In genomic region chr3:183560607-183561006, GRCh38 we compare ENCODE assay signal across 10 cellular contexts. TPM values are rescaled to one million over a fixed set of nuclear protein-coding genes. Genes with fewer than 3 reads are reported as not detected.
A peak's percentile ranks its signal among the peaks of the same experiment; 100 is the strongest.
DNase-seq lines count a peak whose midpoint lies in the region; ATAC-seq and TF ChIP-seq lines count a peak whose summit lies in the region.
"Had no signal": no experiment of that assay in that cellular context is flagged by ENCODE, and none has a peak within 500 bp of the region (broad histone marks: within the 10 kb centered on the region; RNA-seq: fewer than 3 reads in every experiment).

No MANE protein-coding gene starts in this region.

- intact Hi-C loops in mucosa of descending colon (cut with DNase I, micrococcal nuclease) = no loop called here
- intact Hi-C loops in posterior vena cava (cut with DNase I) = no loop called here

- peak; percentile 54 for ATAC-seq in mucosa of descending colon
- no peak for ATAC-seq in HG02588 (IDR thresholded peaks at IDR 0.05; ENCODE audit: unreplicated experiment)
- ATAC-seq: sciatic nerve had no signal

- H3K4me1 ChIP-seq in mucosa of descending colon (ENCODE audit: low read depth) = no peaks in the 10 kb centered on the region

- no peak overlapping the region for H3K4me3 ChIP-seq in mucosa of descending colon
- H3K4me3 ChIP-seq: suprapubic skin had no signal

- DNase-seq in NCI-H1436 (lab: John Stamatoyannopoulos, UW) (peak; percentile 16), NCI-H1436 treated with DMSO at 0.1 percent for 48 hours (lab: John Stamatoyannopoulos, UW) (no peak), HT1080 (ENCODE audit: low read depth) (peak; percentile 23), mucosa of descending colon (peak in 1 of 3 donors; percentile 55), SHP77 (lab: John Stamatoyannopoulos, UW) (no peak), posterior vena cava (ENCODE audit: low spot score) (no peak)
- peak; percentile 12 to 18 for DNase-seq in activated CD4-positive, alpha-beta T cell treated with anti-CD3 and anti-CD28 coated beads, Interleukin-2, amount 50 U/mL, for 4 hours

- no peaks in the 10 kb centered on the region for H3K9me3 ChIP-seq in mucosa of descending colon
- H3K9me3 ChIP-seq: suprapubic skin had no signal

- no peaks in the 10 kb centered on the region for H3K36me3 ChIP-seq in mucosa of descending colon (ENCODE audit: low read depth)
- H3K36me3 ChIP-seq: suprapubic skin had no signal

- TF ChIP-seq CTCF in mucosa of descending colon (IDR thresholded peaks at IDR 0.05) = no peak

RNA-seq across cellular contexts. Expression of gene KLHL6, which starts 5.1 kb away (rescaled TPM):
- total RNA-seq in HT1080 (2014; rRNA removed; shearing (Covaris generic)) = not detected in 2 replicates
- 0.02 TPM in 1 of 2 replicates, not detected in the other for polyA plus RNA-seq in HT1080 (2015; cell fraction: cytosol; rRNA removed)
- 0.04 TPM in 1 of 2 replicates, not detected in the other for polyA plus RNA-seq in HT1080 (2015; cell fraction: nucleus; rRNA removed)
- total RNA-seq in mucosa of descending colon = 1 to 10 TPM; 1.9 to 3.0 (median 1.9) TPM
- 1 to 10 TPM; 2.0 to 3.0 TPM for total RNA-seq in posterior vena cava

Comparison
In these comparisons a context has a peak if more than half of its experiments do, and no peak if none do; other contexts are left out.
1. DNase-seq: peak in NCI-H1436 (single experiment), HT1080 (single experiment) and activated CD4-positive, alpha-beta T cell treated with anti-CD3 and anti-CD28 coated beads, Interleukin-2, amount 50 U/mL, for 4 hours (2 of 2); none in NCI-H1436 treated with DMSO at 0.1 percent for 48 hours (single experiment), SHP77 (0 of 2) and posterior vena cava (single experiment).